Comparison of ENCODE assay signal across 15 cellular contexts in the genomic region with DNA sequence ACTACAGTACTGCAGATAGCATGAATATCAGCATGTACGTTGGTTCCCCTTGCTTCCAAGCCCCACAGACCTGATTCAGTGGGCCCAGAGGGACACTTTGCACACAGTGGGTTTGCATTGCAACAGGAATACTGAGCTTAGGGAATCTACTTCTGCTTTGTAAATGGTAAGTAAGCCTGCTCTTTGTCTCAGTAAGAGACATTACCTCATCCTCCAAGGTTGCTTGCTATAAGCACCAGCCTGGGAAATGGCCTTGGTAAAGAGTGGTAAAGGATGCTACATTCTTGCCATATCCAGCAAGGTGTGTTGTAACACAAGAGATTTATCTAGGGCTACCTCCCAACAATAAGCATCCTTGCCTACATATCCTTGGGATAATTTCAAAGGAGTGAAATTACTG.
DNase-seq lines count a peak whose midpoint lies in the region; ATAC-seq and TF ChIP-seq lines count a peak whose summit lies in the region.
"Had no signal": no experiment of that assay in that cellular context is flagged by ENCODE, and none has a peak within 500 bp of the region (broad histone marks: within the 10 kb centered on the region; RNA-seq: fewer than 3 reads in every experiment).

No MANE protein-coding gene starts in this region.

- H2BK12ac ChIP-seq in H9 (ENCODE audit: insufficient read length, low read depth, low read length) (no peak overlapping the region), trophoblast cell (ENCODE audit: low read length) (no peak overlapping the region)

- no peaks in the 10 kb centered on the region for H4K20me1 ChIP-seq in H9 (ENCODE audit: control insufficient read depth, insufficient read depth, insufficient read length)

- no peaks in the 10 kb centered on the region for H3K36me3 Mint-ChIP-seq in H9 (ENCODE audit: insufficient read depth in 1 of 3, low read depth in 3 of 3)
- H3K36me3 Mint-ChIP-seq: CD8-positive, alpha-beta T cell had no signal

- no peak overlapping the region for H3T11ph ChIP-seq in H9 (ENCODE audit: low read length)

- no peak overlapping the region for H3K23ac ChIP-seq in H9 (ENCODE audit: insufficient read length, low read depth, low read length)
- H3K23ac ChIP-seq in trophoblast cell (ENCODE audit: low read length), result no peak overlapping the region

- no peak overlapping the region for H3K56ac ChIP-seq in H9 (ENCODE audit: insufficient read length, low read depth, low read length)

- H2BK15ac ChIP-seq in H9 (ENCODE audit: low read depth, low read length), result no peak overlapping the region

- H3K4me2 ChIP-seq in H9 (ENCODE audit: insufficient read depth, insufficient read length, low read length) (no peak overlapping the region), trophoblast cell (ENCODE audit: low read length) (no peak overlapping the region)

- no peak for TF ChIP-seq CTCF in H9 (conservative IDR thresholded peaks at IDR 0.05)
- TF ChIP-seq CTCF in right atrium auricular region (IDR thresholded peaks at IDR 0.05), result no peak

- H3K9ac ChIP-seq in H9 (ENCODE audit: extremely low read depth, insufficient read length, low read length), result no peak overlapping the region
- no peak overlapping the region for H3K9ac ChIP-seq in trophoblast cell (ENCODE audit: low read length)

- no peak overlapping the region for H3K4me3 ChIP-seq in trophoblast cell (ENCODE audit: low read depth, low read length)
- no peak overlapping the region for H3K4me3 ChIP-seq in right atrium auricular region

- no peaks in the 10 kb centered on the region for H3K27me3 ChIP-seq in H9 (ENCODE audit: insufficient read depth, low read length)
- H3K27me3 ChIP-seq in trophoblast cell (ENCODE audit: insufficient read depth, low read length), result no peaks in the 10 kb centered on the region
- H3K27me3 ChIP-seq in right atrium auricular region, result no peaks in the 10 kb centered on the region
- H3K27me3 ChIP-seq: BE2C had no signal

- ATAC-seq in HG03565 (IDR thresholded peaks at IDR 0.05; ENCODE audit: unreplicated experiment) (no peak), HG02885 (IDR thresholded peaks at IDR 0.05; ENCODE audit: poor library complexity, unreplicated experiment) (no peak)
- ATAC-seq: CD8-positive, alpha-beta T cell had no signal

- peak overlapping the region in 2 of 3 experiments; percentile 63 to 71; a peak in 1 of 7 replicates for H3K27ac Mint-ChIP-seq in H9
- H3K27ac Mint-ChIP-seq: CD8-positive, alpha-beta T cell had no signal

- no peaks in the 10 kb centered on the region for H3K23me2 ChIP-seq in H9 (ENCODE audit: insufficient read length, low read depth, low read length, poor library complexity, severe bottlenecking)

- H3K27me3 Mint-ChIP-seq in H9 (ENCODE audit: low read depth), result no peaks in the 10 kb centered on the region

- peaks cover 19 to 21% of the 10 kb centered on the region in 2 experiments for H3K4me1 Mint-ChIP-seq in H9

- no peak overlapping the region for H4K12ac ChIP-seq in trophoblast cell (ENCODE audit: low read depth, low read length)

- H3K4me3 Mint-ChIP-seq in H9, result no peak overlapping the region
- H3K4me3 Mint-ChIP-seq: CD8-positive, alpha-beta T cell had no signal

- H3K4me1 ChIP-seq in H9 (ENCODE audit: insufficient read depth, low read length) (peaks cover 7% of the 10 kb centered on the region; the same call in 1 of the 2 replicates), trophoblast cell (ENCODE audit: control insufficient read depth in 1 of 2, insufficient read depth in 2 of 2, low read length in 2 of 2) (peaks cover 0 to 2% of the 10 kb centered on the region in 2 experiments), right atrium auricular region (no peaks in the 10 kb centered on the region)
- H3K4me1 ChIP-seq: BE2C had no signal

- DNase-seq in H9 (no peak), amniotic epithelial cell (ENCODE audit: low read depth) (peak; percentile 5), iPS DF 4.7 (ENCODE audit: extremely low read depth, low spot score) (peak; percentile 51), trophoblast cell (no peak), right atrium auricular region (ENCODE audit: low spot score) (no peak), dermis blood vessel endothelial cell (no peak)
- DNase-seq: BE2C; CD8-positive, alpha-beta T cell; COR-L47; DMS153; DND-41; GDM1 had no signal

- no peak overlapping the region for H2AK5ac ChIP-seq in H9 (ENCODE audit: insufficient read length, low read length)
- no peak overlapping the region for H2AK5ac ChIP-seq in trophoblast cell (ENCODE audit: low read length)

- H3K9me3 Mint-ChIP-seq in H9, result no peaks in the 10 kb centered on the region

- H3K79me1 ChIP-seq in H9 (ENCODE audit: insufficient read depth, low read depth, low read length, poor library complexity, severe bottlenecking) (no peaks in the 10 kb centered on the region), trophoblast cell (ENCODE audit: low read length) (peaks cover 2% of the 10 kb centered on the region)

- no peak overlapping the region for H2AFZ ChIP-seq in H9 (ENCODE audit: low read length)
- H2AFZ ChIP-seq in trophoblast cell (ENCODE audit: insufficient read depth, low read length, poor library complexity), result no peak overlapping the region

- H4K91ac ChIP-seq in H9 (ENCODE audit: insufficient read length, low read depth, low read length) (no peak overlapping the region), trophoblast cell (ENCODE audit: low read depth, low read length) (no peak overlapping the region)

- H3K79me2 ChIP-seq in H9 (ENCODE audit: insufficient read depth, low read length) (no peaks in the 10 kb centered on the region), trophoblast cell (ENCODE audit: control insufficient read depth, insufficient read depth, low read length, poor library complexity) (no peaks in the 10 kb centered on the region)

- H3K9me3 ChIP-seq in H9 (ENCODE audit: control insufficient read depth, low read depth, low read length), result no peaks in the 10 kb centered on the region
- H3K9me3 ChIP-seq in trophoblast cell (ENCODE audit: insufficient read depth, low read depth, low read length), result no peaks in the 10 kb centered on the region
- H3K9me3 ChIP-seq in right atrium auricular region, result no peaks in the 10 kb centered on the region
- H3K9me3 ChIP-seq: BE2C had no signal

- H4K8ac ChIP-seq in H9 (replicated peaks; ENCODE audit: insufficient read length, low read depth, low read length), result no peak overlapping the region
- peak overlapping the region; percentile 69 for H4K8ac ChIP-seq in trophoblast cell (ENCODE audit: low read depth, low read length)

- H3K36me3 ChIP-seq in trophoblast cell (ENCODE audit: control insufficient read depth in 1 of 2, insufficient read depth in 2 of 2, low read length in 2 of 2) (no peaks in the 10 kb centered on the region), right atrium auricular region (no peaks in the 10 kb centered on the region)
- H3K36me3 ChIP-seq: BE2C had no signal

- H2BK5ac ChIP-seq in H9 (ENCODE audit: insufficient read length, low read length) (no peak overlapping the region), trophoblast cell (ENCODE audit: low read depth, low read length, poor library complexity) (no peak overlapping the region)

- H2BK120ac ChIP-seq in H9 (ENCODE audit: low read depth, low read length, poor library complexity, severe bottlenecking) (no peak overlapping the region), trophoblast cell (ENCODE audit: insufficient read depth, low read length, poor library complexity) (no peak overlapping the region)

- H4K5ac ChIP-seq in H9 (ENCODE audit: insufficient read length, low read depth, low read length), result peak overlapping the region; percentile 56

- H3K4ac ChIP-seq in H9 (ENCODE audit: low read depth, low read length), result no peak overlapping the region
- no peak overlapping the region for H3K4ac ChIP-seq in trophoblast cell (ENCODE audit: low read depth, low read length)

- H3K14ac ChIP-seq in H9 (ENCODE audit: insufficient read depth, low read length), result no peak overlapping the region
- H3K14ac ChIP-seq in trophoblast cell (ENCODE audit: low read length), result no peak overlapping the region

- peak overlapping the region; percentile 29 for H3K27ac ChIP-seq in H9 (ENCODE audit: insufficient read length, low read depth, low read length)
- H3K27ac ChIP-seq in trophoblast cell (ENCODE audit: low read depth, low read length), result no peak overlapping the region
- H3K27ac ChIP-seq in right atrium auricular region, result no peak overlapping the region
- H3K27ac ChIP-seq: C4-2B had no signal

- H3K18ac ChIP-seq in H9 (ENCODE audit: insufficient read length, low read depth, low read length) (no peak overlapping the region), trophoblast cell (ENCODE audit: low read length) (no peak overlapping the region)

- no CpG with 5 or more reads among the region's 1 CpG for WGBS in H9 (ENCODE audit: extremely low coverage, insufficient read length, low lambda C conversion rate)
- no CpG with 5 or more reads among the region's 1 CpG for WGBS in trophoblast cell (ENCODE audit: extremely low coverage, insufficient coverage, insufficient read length)

- no peak overlapping the region for H2BK20ac ChIP-seq in H9 (ENCODE audit: low read depth, low read length, poor library complexity, severe bottlenecking)

Comparison
In these comparisons a context has a peak if more than half of its experiments do, and no peak if none do; other contexts are left out.
1. DNase-seq: peak in amniotic epithelial cell (single experiment) and iPS DF 4.7 (single experiment); none in H9 (single experiment), trophoblast cell (0 of 2), right atrium auricular region (single experiment) and dermis blood vessel endothelial cell (single experiment).